ENCODE assay signal across 8 cellular contexts in genomic region chr1:154220970-154221814, GRCh38. TPM values are rescaled to one million over a fixed set of nuclear protein-coding genes. Genes with fewer than 3 reads are reported as not detected.
DNase-seq lines count a peak whose midpoint lies in the region; ATAC-seq and TF ChIP-seq lines count a peak whose summit lies in the region.

No MANE protein-coding gene starts in this region.

- peak overlapping the region; percentile 72 for H2AFZ ChIP-seq in neuronal stem cell (ENCODE audit: low read length)

- intact Hi-C loops in activated T-helper 2 cell treated with anti-CD3 and anti-CD28 coated beads, Interferon-gamma antibody, Interleukin-2, Interleukin-4, amounts not matched to agents 10 μg/mL and 5 μg/mL and 100 μg/mL, durations not matched to agents 14 hours and 24 hours and 36 hours (cut with micrococcal nuclease) = loop anchor here (1.0 to 5.0 kb wide), 8 partner anchors 39 to 916 kb away; partner anchors contain the start of genes DENND4B, HAX1, SLC50A1 and UBE2Q1

- H3K27me3 ChIP-seq in neuronal stem cell (ENCODE audit: control insufficient read depth in 3 of 3, insufficient read depth in 3 of 3, low read depth in 1 of 3, low read length in 3 of 3) (no peaks in the 10 kb centered on the region), subcutaneous abdominal adipose tissue (ENCODE audit: control insufficient read depth in 5 of 5, insufficient read depth in 4 of 5, low read length in 5 of 5) (no peaks in the 10 kb centered on the region)

- peak overlapping the region; percentile 97 for H3K27ac Mint-ChIP-seq in activated T-helper 2 cell treated with anti-CD3 and anti-CD28 coated beads, Interferon-gamma antibody, Interleukin-2, Interleukin-4, amounts not matched to agents 10 μg/mL and 5 μg/mL and 100 μg/mL, durations not matched to agents 14 hours and 24 hours and 36 hours

- H3K4me1 ChIP-seq in neuronal stem cell (ENCODE audit: control insufficient read depth in 2 of 2, insufficient read depth in 1 of 2, low read depth in 1 of 2, low read length in 2 of 2) = peaks cover 4 to 7% of the 10 kb centered on the region in 2 donors
- H3K4me1 ChIP-seq in subcutaneous abdominal adipose tissue (ENCODE audit: control insufficient read depth in 5 of 5, insufficient read depth in 5 of 5, low read length in 5 of 5) = peaks cover 2 to 58% (median 52%) of the 10 kb centered on the region in 5 donors

- WGBS in neuronal stem cell (ENCODE audit: extremely low coverage in 2 of 2, insufficient read length in 2 of 2, insufficient replicate concordance in 1 of 2), 2 donors = no CpG with 5 or more reads among the region's 59 CpGs

- H3K4me3 ChIP-seq in foreskin fibroblast (ENCODE audit: low read depth in 1 of 2, low read length in 2 of 2) (peak overlapping the region; percentile 64 to 80), neuronal stem cell (ENCODE audit: low read length in 2 of 2) (peak overlapping the region; percentile 95 to 96), subcutaneous abdominal adipose tissue (ENCODE audit: low read depth in 1 of 5, low read length in 5 of 5) (peak overlapping the region; percentile 74 to 99 (median 83))

- peak overlapping the region; percentile 88 for H2BK5ac ChIP-seq in neuronal stem cell (ENCODE audit: low read length)

- H3K23ac ChIP-seq in neuronal stem cell (ENCODE audit: low read depth, low read length, poor library complexity) = peak overlapping the region; percentile 97

- H2BK15ac ChIP-seq in neuronal stem cell (ENCODE audit: low read length) = no peak overlapping the region

- H3K27ac ChIP-seq in neuronal stem cell (replicated peaks; ENCODE audit: low read length) (peak overlapping the region; percentile 60), subcutaneous abdominal adipose tissue (ENCODE audit: low read depth, low read length) (peak overlapping the region; percentile 99)

- H3K9me3 Mint-ChIP-seq in activated T-helper 2 cell treated with anti-CD3 and anti-CD28 coated beads, Interferon-gamma antibody, Interleukin-2, Interleukin-4, amounts not matched to agents 10 μg/mL and 5 μg/mL and 100 μg/mL, durations not matched to agents 14 hours and 24 hours and 36 hours = peaks cover 9% of the 10 kb centered on the region

- H3K79me1 ChIP-seq in neuronal stem cell (ENCODE audit: low read depth, low read length) = peaks cover 2% of the 10 kb centered on the region

- H2AK5ac ChIP-seq in neuronal stem cell (ENCODE audit: low read depth, low read length) = peak overlapping the region; percentile 76

- peak; percentile 18 for DNase-seq in NCI-H2107 (lab: John Stamatoyannopoulos, UW)
- no peak for DNase-seq in NCI-H2107 treated with DMSO at 0.1 percent for 48 hours (lab: John Stamatoyannopoulos, UW; ENCODE audit: unreplicated experiment)
- peak; percentile 63 for DNase-seq in activated T-helper 2 cell treated with anti-CD3 and anti-CD28 coated beads, Interferon-gamma antibody, Interleukin-2, Interleukin-4, amounts not matched to agents 10 μg/mL and 5 μg/mL and 100 μg/mL, durations not matched to agents 14 hours and 24 hours and 36 hours (ENCODE audit: low spot score)
- DNase-seq in foreskin fibroblast = peak; percentile 31 to 68
- DNase-seq in neuronal stem cell (ENCODE audit: low spot score) = peak; percentile 54

- no peaks in the 10 kb centered on the region for H3K27me3 Mint-ChIP-seq in activated T-helper 2 cell treated with anti-CD3 and anti-CD28 coated beads, Interferon-gamma antibody, Interleukin-2, Interleukin-4, amounts not matched to agents 10 μg/mL and 5 μg/mL and 100 μg/mL, durations not matched to agents 14 hours and 24 hours and 36 hours (ENCODE audit: low read depth)

- H3K9ac ChIP-seq in neuronal stem cell (ENCODE audit: low read depth, low read length, poor library complexity) (peak overlapping the region; percentile 95), subcutaneous abdominal adipose tissue (ENCODE audit: low read length in 5 of 5) (peak overlapping the region; percentile 90 to 96 (median 93))

- H3K4me2 ChIP-seq in neuronal stem cell (ENCODE audit: insufficient read depth, low read length, poor library complexity, severe bottlenecking) = peak overlapping the region; percentile 77

- peaks cover 18 to 69% of the 10 kb centered on the region in 2 donors for H3K36me3 ChIP-seq in neuronal stem cell (replicated peaks in 1 of 2; ENCODE audit: control insufficient read depth in 2 of 2, insufficient read depth in 2 of 2, low read length in 2 of 2)
- H3K36me3 ChIP-seq in subcutaneous abdominal adipose tissue (ENCODE audit: control insufficient read depth in 5 of 5, insufficient read depth in 5 of 5, low read length in 5 of 5) = peaks cover 7 to 30% (median 8%) of the 10 kb centered on the region in 5 donors

- peaks cover 82% of the 10 kb centered on the region for H3K36me3 Mint-ChIP-seq in activated T-helper 2 cell treated with anti-CD3 and anti-CD28 coated beads, Interferon-gamma antibody, Interleukin-2, Interleukin-4, amounts not matched to agents 10 μg/mL and 5 μg/mL and 100 μg/mL, durations not matched to agents 14 hours and 24 hours and 36 hours (ENCODE audit: low read depth)

- H3K4me1 Mint-ChIP-seq in activated T-helper 2 cell treated with anti-CD3 and anti-CD28 coated beads, Interferon-gamma antibody, Interleukin-2, Interleukin-4, amounts not matched to agents 10 μg/mL and 5 μg/mL and 100 μg/mL, durations not matched to agents 14 hours and 24 hours and 36 hours (ENCODE audit: low read depth) = peaks cover 58% of the 10 kb centered on the region

- H3K9me3 ChIP-seq in neuronal stem cell (replicated peaks in 1 of 2; ENCODE audit: control insufficient read depth in 2 of 2, insufficient read depth in 1 of 2, low read depth in 1 of 2, low read length in 2 of 2) (peaks cover 0 to 6% of the 10 kb centered on the region in 2 donors), subcutaneous abdominal adipose tissue (ENCODE audit: control insufficient read depth in 5 of 5, low read length in 5 of 5) (no peaks in the 10 kb centered on the region)

- peak overlapping the region; percentile 93 for H3K4me3 Mint-ChIP-seq in activated T-helper 2 cell treated with anti-CD3 and anti-CD28 coated beads, Interferon-gamma antibody, Interleukin-2, Interleukin-4, amounts not matched to agents 10 μg/mL and 5 μg/mL and 100 μg/mL, durations not matched to agents 14 hours and 24 hours and 36 hours (ENCODE audit: low read depth)

- ATAC-seq in HG02885 (IDR thresholded peaks at IDR 0.05; ENCODE audit: poor library complexity, unreplicated experiment) = peak; percentile 27

- peak overlapping the region; percentile 96 for H3K18ac ChIP-seq in neuronal stem cell (ENCODE audit: low read length)

- H2BK120ac ChIP-seq in neuronal stem cell (ENCODE audit: low read depth, low read length) = peak overlapping the region; percentile 16

- H2BK12ac ChIP-seq in neuronal stem cell (ENCODE audit: low read length) = no peak overlapping the region

- peak overlapping the region; percentile 82 for H3K14ac ChIP-seq in neuronal stem cell (ENCODE audit: low read length)

- peak overlapping the region; percentile 93 for H3K4ac ChIP-seq in neuronal stem cell (ENCODE audit: low read length)

- no peak overlapping the region for H4K91ac ChIP-seq in neuronal stem cell (ENCODE audit: low read depth, low read length, poor library complexity)

- no peak overlapping the region for H4K8ac ChIP-seq in neuronal stem cell (ENCODE audit: low read depth, low read length)

- TF ChIP-seq CTCF in foreskin fibroblast (IDR thresholded peaks at IDR 0.05; ENCODE audit: low read depth, low read length) = no peak

TF ChIP-seq in PFSK-1, 5 proteins besides CTCF, POLR2A, EP300 and RAD21 (continues in another document):
- no peak for TF ChIP-seq SIN3A (IDR thresholded peaks at IDR 0.05; ENCODE audit: borderline replicate concordance, insufficient read depth, low read length)
- TF ChIP-seq TAF1 (IDR thresholded peaks at IDR 0.05; ENCODE audit: borderline replicate concordance, insufficient read depth, low read length) = no peak; the same call in 1 of the 2 replicates

RNA-seq across cellular contexts. Expression of gene UBAP2L, which starts 0.4 kb away (rescaled TPM):
- polyA plus RNA-seq in PFSK-1 (2012; ENCODE audit: insufficient read length, low read depth) = 138 TPM
- 259 and 263 TPM in 2 replicates for total RNA-seq in activated T-helper 2 cell treated with anti-CD3 and anti-CD28 coated beads, Interferon-gamma antibody, Interleukin-2, Interleukin-4, amounts not matched to agents 10 μg/mL and 5 μg/mL and 100 μg/mL, durations not matched to agents 14 hours and 24 hours and 36 hours
- polyA plus RNA-seq in neuronal stem cell (2013, experiment 1 of 2) = 156 TPM
- polyA plus RNA-seq in neuronal stem cell (2013, experiment 2 of 2) = 157 TPM

RNA-seq across cellular contexts. Expression of gene CFAP141, which starts 15.1 kb away (rescaled TPM):
- not detected for polyA plus RNA-seq in PFSK-1 (2012; ENCODE audit: insufficient read length, low read depth)
- total RNA-seq in activated T-helper 2 cell treated with anti-CD3 and anti-CD28 coated beads, Interferon-gamma antibody, Interleukin-2, Interleukin-4, amounts not matched to agents 10 μg/mL and 5 μg/mL and 100 μg/mL, durations not matched to agents 14 hours and 24 hours and 36 hours = not detected in 2 replicates
- not detected for polyA plus RNA-seq in neuronal stem cell (2013, experiment 1 of 2)
- 0.24 TPM for polyA plus RNA-seq in neuronal stem cell (2013, experiment 2 of 2)

RNA-seq across cellular contexts. Expression of gene TPM3, which starts 29.3 kb away (rescaled TPM):
- 887 TPM for polyA plus RNA-seq in PFSK-1 (2012; ENCODE audit: insufficient read length, low read depth)
- total RNA-seq in activated T-helper 2 cell treated with anti-CD3 and anti-CD28 coated beads, Interferon-gamma antibody, Interleukin-2, Interleukin-4, amounts not matched to agents 10 μg/mL and 5 μg/mL and 100 μg/mL, durations not matched to agents 14 hours and 24 hours and 36 hours = 696 and 759 TPM in 2 replicates
- polyA plus RNA-seq in neuronal stem cell (2013, experiment 1 of 2) = 202 TPM
- polyA plus RNA-seq in neuronal stem cell (2013, experiment 2 of 2) = 205 TPM

RNA-seq across cellular contexts. Expression of gene HAX1, which starts 51.2 kb away (rescaled TPM):
- 206 TPM for polyA plus RNA-seq in PFSK-1 (2012; ENCODE audit: insufficient read length, low read depth)
- total RNA-seq in activated T-helper 2 cell treated with anti-CD3 and anti-CD28 coated beads, Interferon-gamma antibody, Interleukin-2, Interleukin-4, amounts not matched to agents 10 μg/mL and 5 μg/mL and 100 μg/mL, durations not matched to agents 14 hours and 24 hours and 36 hours = 112 and 113 TPM in 2 replicates
- polyA plus RNA-seq in neuronal stem cell (2013, experiment 1 of 2) = 56.1 TPM
- polyA plus RNA-seq in neuronal stem cell (2013, experiment 2 of 2) = 53.9 TPM
